Comparison of ENCODE assay signal across 18 cellular contexts in genomic region chr14:95207475-95208253, GRCh38. TPM values are rescaled to one million over a fixed set of nuclear protein-coding genes. Genes with fewer than 3 reads are reported as not detected.
DNase-seq lines count a peak whose midpoint lies in the region; ATAC-seq, FAIRE-seq and TF ChIP-seq lines count a peak whose summit lies in the region.
"Had no signal": no experiment of that assay in that cellular context is flagged by ENCODE, and none has a peak within 500 bp of the region (broad histone marks: within the 10 kb centered on the region; RNA-seq: fewer than 3 reads in every experiment).

No MANE protein-coding gene starts in this region.

- CTCF ChIA-PET in K562 (lab: Yijun Ruan, JAX; ENCODE audit: low intra/inter-chr PET ratio): no interaction called here

- H3K79me2 ChIP-seq in H9 (ENCODE audit: insufficient read depth, low read length): no peaks in the 10 kb centered on the region
- H3K79me2 ChIP-seq in K562 (ENCODE audit: control insufficient read depth, insufficient read depth, low read length): no peaks in the 10 kb centered on the region

- H3K56ac ChIP-seq in H9 (ENCODE audit: insufficient read length, low read depth, low read length): no peak overlapping the region

- H3K4me3 ChIP-seq in BLaER1: peak overlapping the region; percentile 16; the same call in 1 of the 2 replicates
- H3K4me3 ChIP-seq in K562: no peak overlapping the region
- no peak overlapping the region for H3K4me3 ChIP-seq in sigmoid colon
- H3K4me3 ChIP-seq: GM23248, MG63, PC-9, SJCRH30 had no signal

- no peak for FAIRE-seq in K562 (lab: Jason Lieb, UNC)
- no peak for FAIRE-seq in urothelium cell line (lab: Jason Lieb, UNC)

- no peak for TF ChIP-seq CTCF in H9 (conservative IDR thresholded peaks at IDR 0.05)
- no peak for TF ChIP-seq CTCF in K562 (IDR thresholded peaks at IDR 0.05 in 2 of 3, conservative IDR thresholded peaks at IDR 0.05 in 1 of 3; ENCODE audit: insufficient read depth in 2 of 3, low read depth in 1 of 3, low read length in 3 of 3)
- TF ChIP-seq CTCF in sigmoid colon (IDR thresholded peaks at IDR 0.05): no peak

- TF ChIP-seq EP300 in K562 (IDR thresholded peaks at IDR 0.05; ENCODE audit: low read length) (no peak), sigmoid colon (IDR thresholded peaks at IDR 0.05) (no peak)

- H4K20me1 ChIP-seq in BLaER1 (no peaks in the 10 kb centered on the region), H9 (ENCODE audit: control insufficient read depth, insufficient read depth, insufficient read length) (no peaks in the 10 kb centered on the region), K562 (replicated peaks; ENCODE audit: control insufficient read depth, insufficient read depth, low read length) (no peaks in the 10 kb centered on the region)

- in situ Hi-C loops in K562 (cut with MboI): no loop called here

- H3K9me3 ChIP-seq in BLaER1 (peaks cover 32% of the 10 kb centered on the region), H9 (ENCODE audit: control insufficient read depth, low read depth, low read length) (no peaks in the 10 kb centered on the region), K562 (replicated peaks; ENCODE audit: control insufficient read depth, insufficient read depth, low read depth, low read length) (no peaks in the 10 kb centered on the region), sigmoid colon (peaks cover 0 to 7% (median 0%) of the 10 kb centered on the region in 4 donors)
- H3K9me3 ChIP-seq: MG63, SJCRH30 had no signal

- DNase-seq in H9 (no peak), K562 (ENCODE audit: extremely low read depth in 1 of 4, low spot score in 3 of 4) (no peak), sigmoid colon (peak; percentile 18), NCI-H748 treated with DMSO at 0.1 percent for 48 hours (lab: John Stamatoyannopoulos, UW) (no peak), NCI-H774 (lab: John Stamatoyannopoulos, UW) (no peak), urothelium cell line (ENCODE audit: low spot score) (no peak)
- DNase-seq: GM23248, HFFc6, Karpas-422, MG63, NCI-H1105, NCI-H1694, NCI-H345, NCI-H69, PC-9 had no signal

- H2BK12ac ChIP-seq in H9 (ENCODE audit: insufficient read length, low read depth, low read length): no peak overlapping the region

- H3K27me3 ChIP-seq in BLaER1 (no peaks in the 10 kb centered on the region), H9 (ENCODE audit: insufficient read depth, low read length) (no peaks in the 10 kb centered on the region), K562 (ENCODE audit: control insufficient read depth in 2 of 2, insufficient read depth in 2 of 2, low read length in 2 of 2) (peaks cover 6 to 24% of the 10 kb centered on the region in 2 experiments; a peak in 4 of 5 replicates), sigmoid colon (no peaks in the 10 kb centered on the region)
- H3K27me3 ChIP-seq: MG63, SJCRH30 had no signal

- H3K4me2 ChIP-seq in BLaER1 (peak overlapping the region; percentile 70), H9 (ENCODE audit: insufficient read depth, insufficient read length, low read length) (no peak overlapping the region), K562 (ENCODE audit: insufficient read depth, low read length) (no peak overlapping the region)
- H3K4me2 ChIP-seq: PC-9 had no signal

- no peak for ATAC-seq in K562

- H2BK120ac ChIP-seq in H9 (ENCODE audit: low read depth, low read length, poor library complexity, severe bottlenecking): peak overlapping the region; percentile 12

- BruUV-seq in K562 (replicated peaks; lab: Mats Ljungman, UMichigan): no TSS peak

- H3K27ac ChIP-seq in BLaER1 (peak overlapping the region; percentile 67), H9 (ENCODE audit: insufficient read length, low read depth, low read length) (no peak overlapping the region), K562 (ENCODE audit: extremely low read depth, low read depth, low read length) (no peak overlapping the region), sigmoid colon (no peak overlapping the region)
- H3K27ac ChIP-seq: GM23248, PC-9, SJCRH30 had no signal

- no peak overlapping the region for H2AK5ac ChIP-seq in H9 (ENCODE audit: insufficient read length, low read length)

- H4K8ac ChIP-seq in H9 (replicated peaks; ENCODE audit: insufficient read length, low read depth, low read length): no peak overlapping the region

- H3K4me1 ChIP-seq in BLaER1 (peaks cover 62% of the 10 kb centered on the region), H9 (ENCODE audit: insufficient read depth, low read length) (no peaks in the 10 kb centered on the region), K562 (replicated peaks in 1 of 2; ENCODE audit: control insufficient read depth in 2 of 2, insufficient read depth in 2 of 2, low read length in 2 of 2) (no peaks in the 10 kb centered on the region), sigmoid colon (no peaks in the 10 kb centered on the region)

- no peak overlapping the region for H3K18ac ChIP-seq in H9 (ENCODE audit: insufficient read length, low read depth, low read length)

- peak overlapping the region in 1 of 3 experiments; percentile 53; a peak in 1 of 7 replicates for H3K27ac Mint-ChIP-seq in H9
- H3K27ac Mint-ChIP-seq: CD14-positive monocyte, HFFc6 had no signal

- H2BK15ac ChIP-seq in H9 (ENCODE audit: low read depth, low read length): no peak overlapping the region

- H3K9ac ChIP-seq in BLaER1: peak overlapping the region; percentile 49; the same call in 1 of the 2 replicates
- H3K9ac ChIP-seq in H9 (ENCODE audit: extremely low read depth, insufficient read length, low read length): no peak overlapping the region
- no peak overlapping the region for H3K9ac ChIP-seq in K562 (ENCODE audit: insufficient read depth in 1 of 2, low read depth in 2 of 2, low read length in 2 of 2)
- H3K9ac ChIP-seq: GM23248 had no signal

- H3K14ac ChIP-seq in H9 (ENCODE audit: insufficient read depth, low read length): no peak overlapping the region

- H3K27me3 Mint-ChIP-seq in H9 (ENCODE audit: low read depth): peaks cover 2% of the 10 kb centered on the region

- H4K5ac ChIP-seq in H9 (ENCODE audit: insufficient read length, low read depth, low read length): no peak overlapping the region

- H3K9me1 ChIP-seq in K562 (ENCODE audit: control insufficient read depth, insufficient read depth, low read length): no peaks in the 10 kb centered on the region

- no CpG with 5 or more reads among the region's 7 CpGs for WGBS in H9 (ENCODE audit: extremely low coverage, insufficient read length, low lambda C conversion rate)
- 1% methylated on average over 7 of the region's 7 CpGs for WGBS in K562 (ENCODE audit: insufficient coverage, low coverage, missing lambda C conversion rate)
- WGBS in sigmoid colon, 2 donors: 76 to 81% methylated on average over 7 of the region's 7 CpGs

- peaks cover 25% of the 10 kb centered on the region for H3K36me3 ChIP-seq in BLaER1
- no peaks in the 10 kb centered on the region for H3K36me3 ChIP-seq in K562 (ENCODE audit: control insufficient read depth, insufficient read depth, low read length)
- H3K36me3 ChIP-seq in sigmoid colon: peaks cover 0 to 5% (median 0%) of the 10 kb centered on the region in 4 donors
- H3K36me3 ChIP-seq: MG63 had no signal

- H3K4me1 Mint-ChIP-seq in H9: no peaks in the 10 kb centered on the region
- H3K4me1 Mint-ChIP-seq: CD14-positive monocyte had no signal

- no peaks in the 10 kb centered on the region for H3K79me1 ChIP-seq in H9 (ENCODE audit: insufficient read depth, low read depth, low read length, poor library complexity, severe bottlenecking)

- H3K9me3 Mint-ChIP-seq in H9: peaks cover 14 to 23% of the 10 kb centered on the region in 2 experiments

- intact Hi-C loops in K562 (cut with micrococcal nuclease): no loop called here
- intact Hi-C loops in sigmoid colon (cut with DNase I): no loop called here

- no peak overlapping the region for H2BK5ac ChIP-seq in H9 (ENCODE audit: insufficient read length, low read length)

- H3K36me3 Mint-ChIP-seq in H9 (ENCODE audit: insufficient read depth in 1 of 3, low read depth in 3 of 3): peaks cover 13 to 32% (median 18%) of the 10 kb centered on the region in 3 experiments

- H3K23ac ChIP-seq in H9 (ENCODE audit: insufficient read length, low read depth, low read length): no peak overlapping the region

- no peak overlapping the region for H2BK20ac ChIP-seq in H9 (ENCODE audit: low read depth, low read length, poor library complexity, severe bottlenecking)

- TF ChIP-seq RAD21 in K562 (CRISPR knock-in tag; conservative IDR thresholded peaks at IDR 0.05 in 1 of 2, IDR thresholded peaks at IDR 0.05 in 1 of 2): no peak

- no peak overlapping the region for H3T11ph ChIP-seq in H9 (ENCODE audit: low read length)

- no peak overlapping the region for H2AFZ ChIP-seq in H9 (ENCODE audit: low read length)
- no peak overlapping the region for H2AFZ ChIP-seq in K562 (ENCODE audit: low read depth, low read length)
- H2AFZ ChIP-seq: GM23248, PC-9 had no signal

- no peak overlapping the region for H3K4me3 Mint-ChIP-seq in H9
- H3K4me3 Mint-ChIP-seq: CD14-positive monocyte, HFFc6 had no signal

- POLR2A ChIA-PET in K562 (lab: Yijun Ruan, JAX): no interaction called here

- TF ChIP-seq POLR2A in K562 (conservative IDR thresholded peaks at IDR 0.05): no peak
- no peak for TF ChIP-seq POLR2A in sigmoid colon (IDR thresholded peaks at IDR 0.05)

- no peaks in the 10 kb centered on the region for H3K23me2 ChIP-seq in H9 (ENCODE audit: insufficient read length, low read depth, low read length, poor library complexity, severe bottlenecking)

- H3K4ac ChIP-seq in H9 (ENCODE audit: low read depth, low read length): no peak overlapping the region

- H4K91ac ChIP-seq in H9 (ENCODE audit: insufficient read length, low read depth, low read length): no peak overlapping the region

RNA-seq across cellular contexts. Expression of gene DICER1, which starts 50.3 kb away (rescaled TPM):
- total RNA-seq in H9 (2021): 57.0 and 59.4 TPM in 2 replicates
- 10.7 and 41.2 TPM in 2 replicates for total RNA-seq in K562 (2011; cell fraction: chromatin; rRNA removed; ENCODE audit: low replicate concordance)
- total RNA-seq in K562 (2011; cell fraction: nucleolus; rRNA removed): 5.5 and 10.3 TPM in 2 replicates
- 13.1 and 16.9 TPM in 2 replicates for total RNA-seq in K562 (2011; cell fraction: nucleoplasm; rRNA removed)
- total RNA-seq in K562 (2014; rRNA removed): 12.2 and 17.8 TPM in 2 replicates
- total RNA-seq in K562 (2014; rRNA removed; fragmentation: Illumina TruSeq; extraction: Trizol): 16.1 and 17.5 TPM in 2 replicates
- 17.7 and 19.2 TPM in 2 replicates for total RNA-seq in K562 (2015; rRNA removed; fragmentation: Illumina TruSeq; extraction: Trizol)
- 16.2 and 17.5 TPM in 2 replicates for total RNA-seq in K562 (2021)
- 16.7 and 23.2 TPM in 2 replicates for polyA plus RNA-seq in K562 (2011; rRNA removed)
- polyA plus RNA-seq in K562 (2011; cell fraction: cytosol; rRNA removed): 5.2 and 8.4 TPM in 2 replicates
- 29.6 and 29.9 TPM in 2 replicates for polyA plus RNA-seq in K562 (2011; cell fraction: nucleus; rRNA removed)
- polyA plus RNA-seq in K562 (2012): 7.9 and 8.5 TPM in 2 replicates
- 12.4 and 13.6 TPM in 2 replicates for polyA plus RNA-seq in K562 (2014; fragmentation: Illumina TruSeq; extraction: Trizol)
- 1 to 10 TPM; 2.5 to 2.6 TPM for polyA plus RNA-seq in K562 (2014; fragmentation: Nextera tagmentation; extraction: Ambion mirVana)
- 7.0 and 7.1 TPM in 2 replicates for polyA plus RNA-seq in K562 (2014; rRNA removed)
- polyA minus RNA-seq in K562 (2011; rRNA and poly(A)+ RNA removed): 42.8 and 48.0 TPM in 2 replicates
- polyA minus RNA-seq in K562 (2011; cell fraction: cytosol; rRNA and poly(A)+ RNA removed): 23.4 and 37.7 TPM in 2 replicates
- 21.7 and 39.8 TPM in 2 replicates for polyA minus RNA-seq in K562 (2011; cell fraction: nucleus; rRNA and poly(A)+ RNA removed)
- total RNA-seq in sigmoid colon: 10 to 100 TPM; 44.9 to 77.0 (median 51.1) TPM
- polyA plus RNA-seq in sigmoid colon: 10 to 100 TPM in 1 of 3 donors, 1 to 10 TPM in 2; 6.0 to 13.2 (median 7.9) TPM
